Comparison of ENCODE assay signal across 11 cellular contexts in the genomic region with DNA sequence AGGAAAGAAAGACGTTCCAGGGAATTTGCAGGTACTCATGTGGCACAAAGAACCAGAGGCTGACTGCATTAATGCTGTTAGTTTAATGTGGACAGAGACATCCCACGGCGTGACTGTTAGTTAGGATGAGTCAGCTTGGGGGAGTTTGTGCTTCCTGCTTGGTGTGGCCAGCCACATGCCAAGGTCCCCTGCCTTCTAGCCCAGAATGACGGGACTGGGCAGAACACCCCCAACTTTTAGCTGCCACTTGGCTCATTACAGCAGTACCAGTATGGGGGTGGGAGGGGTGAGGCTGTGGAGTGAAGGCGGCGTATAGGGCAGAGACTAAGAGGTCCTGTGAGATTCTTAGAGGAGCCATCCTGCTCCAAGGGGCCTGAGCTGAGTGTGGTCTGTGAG. TPM values are rescaled to one million over a fixed set of nuclear protein-coding genes. Genes with fewer than 3 reads are reported as not detected.
DNase-seq lines count a peak whose midpoint lies in the region; ATAC-seq and TF ChIP-seq lines count a peak whose summit lies in the region.
"Had no signal": no experiment of that assay in that cellular context is flagged by ENCODE, and none has a peak within 500 bp of the region (broad histone marks: within the 10 kb centered on the region; RNA-seq: fewer than 3 reads in every experiment).

No MANE protein-coding gene starts in this region.

- no peak overlapping the region for H3K9ac ChIP-seq in HCT116 (ENCODE audit: low read length)
- H3K9ac ChIP-seq in mesendoderm (ENCODE audit: low read length): no peak overlapping the region

- H3K27ac Mint-ChIP-seq in activated CD4-positive, alpha-beta T cell treated with anti-CD3 and anti-CD28 coated beads for 36 hours: no peak overlapping the region

- intact Hi-C loops in HCT116 (cut with micrococcal nuclease): no loop called here
- intact Hi-C loops in activated CD4-positive, alpha-beta T cell treated with anti-CD3 and anti-CD28 coated beads for 36 hours (cut with DNase I, micrococcal nuclease): no loop called here

- H3K27ac ChIP-seq in AG04450 (ENCODE audit: low read depth, low read length) (peak overlapping the region; percentile 68), HCT116 (ENCODE audit: low read depth, low read length) (no peak overlapping the region), foreskin keratinocyte (no peak overlapping the region), mesendoderm (ENCODE audit: low read depth, low read length) (no peak overlapping the region)
- H3K27ac ChIP-seq: WERI-Rb-1 had no signal

- no peaks in the 10 kb centered on the region for H3K9me2 ChIP-seq in HCT116 (ENCODE audit: insufficient read depth)

- TF ChIP-seq POLR2A in HCT116 (IDR thresholded peaks at IDR 0.05; ENCODE audit: borderline replicate concordance, extremely low read depth, insufficient read depth, insufficient read length): no peak

- H3K4me1 ChIP-seq in HCT116 (ENCODE audit: control insufficient read depth in 1 of 2, insufficient read depth in 2 of 2, low read length in 2 of 2) (peaks cover 0 to 34% of the 10 kb centered on the region in 2 experiments; a peak in 2 of 4 replicates), foreskin keratinocyte (no peaks in the 10 kb centered on the region), mesendoderm (ENCODE audit: control insufficient read depth, low read depth, low read length) (peaks cover 3% of the 10 kb centered on the region)

- CTCF ChIA-PET in AG04450 (lab: Charles Lee) (interaction anchor here (1.1 kb wide), 1 partner anchor 110 kb away, joined by 4 read pairs; no protein-coding TSS in a partner anchor), HCT116 (lab: Charles Lee) (no interaction called here)
- CTCF ChIA-PET in activated CD4-positive, alpha-beta T cell treated with anti-CD3 and anti-CD28 coated beads for 36 hours (lab: Charles Lee): no interaction called here

- no TSS peak for BruUV-seq in HCT116 (replicated peaks; lab: Mats Ljungman, UMichigan)

- H3K4me2 ChIP-seq in HCT116 (ENCODE audit: low read length): peak overlapping the region; percentile 4; the same call in 1 of the 2 replicates
- no peak overlapping the region for H3K4me2 ChIP-seq in mesendoderm (ENCODE audit: low read length)

- TF ChIP-seq RAD21 in HCT116 (IDR thresholded peaks at IDR 0.05; ENCODE audit: low read depth): no peak

- no peak overlapping the region for H3K18ac ChIP-seq in mesendoderm (ENCODE audit: low read length)

- POLR2A ChIA-PET in AG04450 (lab: Yijun Ruan, JAX): no interaction called here
- POLR2A ChIA-PET in HCT116 (lab: Charles Lee): no interaction called here
- POLR2A ChIA-PET in activated CD4-positive, alpha-beta T cell treated with anti-CD3 and anti-CD28 coated beads for 36 hours (lab: Charles Lee): interaction anchor here (0.5 to 0.6 kb wide), 2 partner anchors 177 to 344 kb away, joined by 3 to 8 read pairs; no protein-coding TSS in a partner anchor

- H2BK120ac ChIP-seq in mesendoderm (ENCODE audit: low read depth, low read length): no peak overlapping the region

- no peak overlapping the region for H2BK5ac ChIP-seq in mesendoderm (ENCODE audit: low read length)

- ATAC-seq in HCT116 (no peak), foreskin keratinocyte (peak; percentile 31)
- no peak for ATAC-seq in activated CD4-positive, alpha-beta T cell treated with anti-CD3 and anti-CD28 coated beads for 36 hours

- H3K27me3 Mint-ChIP-seq in activated CD4-positive, alpha-beta T cell treated with anti-CD3 and anti-CD28 coated beads for 36 hours: no peaks in the 10 kb centered on the region

- H2BK15ac ChIP-seq in mesendoderm (replicated peaks; ENCODE audit: low read depth): no peak overlapping the region

- H3K36me3 Mint-ChIP-seq in activated CD4-positive, alpha-beta T cell treated with anti-CD3 and anti-CD28 coated beads for 36 hours (ENCODE audit: low read depth): peaks cover 44% of the 10 kb centered on the region

- H3K27me3 ChIP-seq in AG04450 (ENCODE audit: control insufficient read depth, insufficient read depth, low read length) (no peaks in the 10 kb centered on the region), HCT116 (ENCODE audit: insufficient read depth, low read length) (no peaks in the 10 kb centered on the region), foreskin keratinocyte (no peaks in the 10 kb centered on the region), mesendoderm (ENCODE audit: insufficient read depth, low read length, poor library complexity) (no peaks in the 10 kb centered on the region)

- H3K9me3 ChIP-seq in AG04450 (ENCODE audit: control insufficient read depth, insufficient read depth, low read length) (no peaks in the 10 kb centered on the region; the same call in 1 of the 2 replicates), HCT116 (ENCODE audit: control insufficient read depth in 1 of 2, insufficient read depth in 1 of 2, low read depth in 1 of 2, low read length in 2 of 2) (no peaks in the 10 kb centered on the region)

- H3K79me1 ChIP-seq in mesendoderm (ENCODE audit: low read length): no peaks in the 10 kb centered on the region

- no peaks in the 10 kb centered on the region for H3K9me3 Mint-ChIP-seq in activated CD4-positive, alpha-beta T cell treated with anti-CD3 and anti-CD28 coated beads for 36 hours (ENCODE audit: low read depth)

- no peak overlapping the region for H3K56ac ChIP-seq in mesendoderm (ENCODE audit: low read length)

- H3K36me3 ChIP-seq in HCT116 (ENCODE audit: control insufficient read depth in 1 of 2, insufficient read depth in 2 of 2, low read length in 2 of 2): peaks cover 30 to 38% of the 10 kb centered on the region in 2 experiments; a peak in 3 of 4 replicates
- H3K36me3 ChIP-seq in mesendoderm (ENCODE audit: control insufficient read depth, insufficient read depth, low read length): peaks cover 24% of the 10 kb centered on the region

- H4K5ac ChIP-seq in mesendoderm (ENCODE audit: low read length): no peak overlapping the region

- no peak overlapping the region for H2AK5ac ChIP-seq in mesendoderm (ENCODE audit: low read length)

- RAD21 ChIA-PET in HCT116 (lab: Charles Lee; ENCODE audit: low non-redundant PET in 1 of 2, low total read pairs in 2 of 2, uncharacterized antibody in 2 of 2, unreplicated experiment in 2 of 2): no interaction called here

- no peak overlapping the region for H4K8ac ChIP-seq in mesendoderm (ENCODE audit: low read depth, low read length)

- H3K4me3 Mint-ChIP-seq in activated CD4-positive, alpha-beta T cell treated with anti-CD3 and anti-CD28 coated beads for 36 hours: no peak overlapping the region

- no peak for TF ChIP-seq CTCF in AG04450 (IDR thresholded peaks at IDR 0.05; ENCODE audit: low read depth, low read length)
- TF ChIP-seq CTCF in HCT116 (IDR thresholded peaks at IDR 0.05 in 2 of 3, conservative IDR thresholded peaks at IDR 0.05 in 1 of 3; ENCODE audit: borderline replicate concordance in 1 of 3, insufficient read depth in 1 of 3, low read depth in 2 of 3, low read length in 2 of 3): no peak
- no peak for TF ChIP-seq CTCF in foreskin keratinocyte (conservative IDR thresholded peaks at IDR 0.05)

- no peaks in the 10 kb centered on the region for H4K20me1 ChIP-seq in HCT116 (ENCODE audit: insufficient read depth)

- H3K79me2 ChIP-seq in HCT116 (ENCODE audit: insufficient read depth, low read length) (no peaks in the 10 kb centered on the region), mesendoderm (ENCODE audit: control insufficient read depth, insufficient read depth, low read length) (no peaks in the 10 kb centered on the region)

- no peak for DNase-seq in AG04450 (ENCODE audit: low read depth, low spot score)
- DNase-seq in HCT116 (ENCODE audit: low read depth, low spot score): no peak
- peak; percentile 54 for DNase-seq in UCSD-AML1 (lab: John Stamatoyannopoulos, UW; ENCODE audit: unreplicated experiment)
- DNase-seq in foreskin keratinocyte: peak in 1 of 2 donors; percentile 33
- DNase-seq in D341Med (ENCODE audit: low spot score): no peak
- DNase-seq in mesendoderm: no peak
- DNase-seq in activated CD4-positive, alpha-beta T cell treated with anti-CD3 and anti-CD28 coated beads for 36 hours: no peak
- no peak for DNase-seq in stimulated activated CD4-positive, alpha-beta T cell treated with anti-CD3 and anti-CD28 coated beads, Interleukin-4, amount 100 ng/mL, for 4 hours
- DNase-seq: NCI-H2171, WERI-Rb-1 had no signal

- H2AFZ ChIP-seq in HCT116 (ENCODE audit: low read depth, low read length, poor library complexity, severe bottlenecking): no peak overlapping the region

- H3K4me1 Mint-ChIP-seq in activated CD4-positive, alpha-beta T cell treated with anti-CD3 and anti-CD28 coated beads for 36 hours: no peaks in the 10 kb centered on the region

- H3K23ac ChIP-seq in mesendoderm (ENCODE audit: low read length): no peak overlapping the region

- no CpG with 5 or more reads among the region's 6 CpGs for WGBS in mesendoderm (ENCODE audit: extremely low coverage, insufficient coverage, low lambda C conversion rate)

- no peak overlapping the region for H3K4ac ChIP-seq in mesendoderm (ENCODE audit: low read depth, low read length)

- H3K4me3 ChIP-seq in AG04450 (ENCODE audit: low read depth, low read length): no peak overlapping the region
- H3K4me3 ChIP-seq in HCT116 (replicated peaks in 1 of 2; ENCODE audit: low read depth in 1 of 2, low read length in 2 of 2): no peak overlapping the region
- no peak overlapping the region for H3K4me3 ChIP-seq in mesendoderm (ENCODE audit: low read length)

RNA-seq across cellular contexts. Expression of a gene that starts 33.1 kb away (rescaled TPM):
- polyA plus RNA-seq in AG04450 (2011; rRNA removed) (0.09 and 0.12 TPM in 2 replicates), foreskin keratinocyte (0.02 TPM in 1 of 2 replicates, not detected in the other)
- 0.69 TPM in 1 of 2 replicates, not detected in the other for polyA minus RNA-seq in AG04450 (2011; rRNA and poly(A)+ RNA removed)
- total RNA-seq in HCT116 (2021; ENCODE audit: unreplicated experiment) (0.17 TPM), foreskin keratinocyte (not detected in 2 replicates)
- 0.30 and 0.43 TPM in 2 replicates for polyA plus RNA-seq in HCT116 (2012)
- polyA plus RNA-seq in mesendoderm (2013, experiment 1 of 2): 0.04 TPM
- polyA plus RNA-seq in mesendoderm (2013, experiment 2 of 2): 0.11 TPM
- total RNA-seq in activated CD4-positive, alpha-beta T cell treated with anti-CD3 and anti-CD28 coated beads for 36 hours: under 1 TPM; 0.41 to 0.76 TPM
- total RNA-seq: pulmonary artery endothelial cell had no signal

RNA-seq across cellular contexts. Expression of a gene that starts 52.7 kb away (rescaled TPM):
- polyA plus RNA-seq in AG04450 (2011; rRNA removed) (35.1 and 37.0 TPM in 2 replicates), foreskin keratinocyte (16.5 and 17.3 TPM in 2 replicates)
- polyA minus RNA-seq in AG04450 (2011; rRNA and poly(A)+ RNA removed): 43.3 and 50.3 TPM in 2 replicates
- total RNA-seq in HCT116 (2021; ENCODE audit: unreplicated experiment) (41.8 TPM), foreskin keratinocyte (38.2 and 42.0 TPM in 2 replicates)
- 32.6 and 33.9 TPM in 2 replicates for polyA plus RNA-seq in HCT116 (2012)
- 14.9 TPM for polyA plus RNA-seq in mesendoderm (2013, experiment 1 of 2)
- 14.5 TPM for polyA plus RNA-seq in mesendoderm (2013, experiment 2 of 2)
- total RNA-seq in activated CD4-positive, alpha-beta T cell treated with anti-CD3 and anti-CD28 coated beads for 36 hours: 10 to 100 TPM; 27.2 to 30.5 TPM

RNA-seq across cellular contexts. Expression of a gene that starts 52.8 kb away (rescaled TPM):
- 6.5 and 6.7 TPM in 2 replicates for polyA plus RNA-seq in AG04450 (2011; rRNA removed)
- polyA minus RNA-seq in AG04450 (2011; rRNA and poly(A)+ RNA removed): 7.8 and 10.2 TPM in 2 replicates
- 2.1 TPM for total RNA-seq in HCT116 (2021; ENCODE audit: unreplicated experiment)
- polyA plus RNA-seq in HCT116 (2012): 2.7 and 3.6 TPM in 2 replicates
- 3.1 and 3.6 TPM in 2 replicates for total RNA-seq in foreskin keratinocyte
- 2.7 and 3.0 TPM in 2 replicates for polyA plus RNA-seq in foreskin keratinocyte
- polyA plus RNA-seq in mesendoderm (2013, experiment 1 of 2): 2.3 TPM
- 2.1 TPM for polyA plus RNA-seq in mesendoderm (2013, experiment 2 of 2)
- total RNA-seq in activated CD4-positive, alpha-beta T cell treated with anti-CD3 and anti-CD28 coated beads for 36 hours: 1 to 10 TPM; 2.5 to 2.6 TPM
